Comparison of ENCODE assay signal across 8 cellular contexts in the genomic region with DNA sequence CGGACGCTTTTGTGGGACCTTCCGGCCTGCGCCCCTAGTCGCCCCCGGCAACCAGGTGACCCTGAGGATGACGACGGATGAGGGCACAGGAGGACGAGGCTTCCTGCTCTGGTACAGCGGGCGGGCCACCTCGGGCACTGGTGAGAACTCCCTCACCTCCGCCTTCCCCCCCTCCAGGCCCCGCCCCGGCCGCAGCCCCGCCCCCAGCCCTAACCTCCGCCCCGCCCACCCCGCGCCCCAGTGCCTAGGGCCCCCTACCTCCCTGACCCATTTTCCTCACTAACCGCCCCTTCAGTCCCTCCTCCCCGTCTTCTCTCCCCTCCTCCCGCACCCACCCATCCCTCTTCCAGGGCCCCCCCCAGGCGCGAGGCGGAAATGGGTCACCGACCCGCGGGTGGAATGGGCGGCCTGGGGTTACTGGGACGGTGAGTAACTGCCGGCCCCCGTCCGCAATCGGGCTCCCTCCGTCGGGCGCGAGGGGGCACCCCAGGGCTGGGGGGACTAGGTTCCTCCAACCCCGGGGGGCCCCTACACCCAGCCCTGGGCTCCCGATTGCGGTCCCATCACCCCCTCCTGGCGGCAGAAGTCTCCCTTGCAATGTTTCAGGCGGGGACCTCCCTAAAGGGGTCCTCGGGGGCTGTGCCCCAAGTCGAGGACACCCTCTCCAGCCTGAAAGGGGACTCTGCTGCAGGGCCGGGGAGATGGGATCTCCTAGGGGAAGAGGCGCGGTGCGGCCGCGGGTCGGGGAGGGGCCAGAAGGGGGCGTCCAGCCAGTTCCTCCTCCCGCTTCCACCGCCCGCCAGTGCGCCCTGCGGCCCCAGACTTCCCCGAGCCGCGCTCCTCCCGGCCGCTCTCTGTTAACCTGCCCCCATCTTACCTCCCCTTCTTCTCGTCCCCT. TPM values are rescaled to one million over a fixed set of nuclear protein-coding genes. Genes with fewer than 3 reads are reported as not detected.
DNase-seq lines count a peak whose midpoint lies in the region; ATAC-seq and TF ChIP-seq lines count a peak whose summit lies in the region.

No MANE protein-coding gene starts in this region.

- WGBS in gastroesophageal sphincter (ENCODE audit: low coverage in 1 of 2), 2 donors: 0% methylated on average over 7 of the region's 66 CpGs; no CpG with 5 or more reads in 1 of the 2 donors

- peak overlapping the region; percentile 33 for H3K27ac ChIP-seq in 22Rv1
- peak overlapping the region; percentile 22 for H3K27ac ChIP-seq in RWPE2 (ENCODE audit: poor library complexity, severe bottlenecking)
- peak overlapping the region; percentile 39 to 87 (median 83) for H3K27ac ChIP-seq in gastroesophageal sphincter
- H3K27ac ChIP-seq in osteoblast (ENCODE audit: low read depth, low read length): peak overlapping the region; percentile 73
- peak overlapping the region; percentile 69 for H3K27ac ChIP-seq in upper lobe of right lung

- TF ChIP-seq EP300 in gastroesophageal sphincter (IDR thresholded peaks at IDR 0.05): no peak

- peak; percentile 36 to 39 for TF ChIP-seq POLR2A in gastroesophageal sphincter (IDR thresholded peaks at IDR 0.05)

- no peaks in the 10 kb centered on the region for H3K4me1 ChIP-seq in RWPE2 (ENCODE audit: insufficient read depth, poor library complexity, severe bottlenecking)
- H3K4me1 ChIP-seq in gastroesophageal sphincter: peaks cover 0 to 43% (median 14%) of the 10 kb centered on the region in 3 donors
- H3K4me1 ChIP-seq in osteoblast (ENCODE audit: insufficient read depth, low read length): peaks cover 30% of the 10 kb centered on the region
- H3K4me1 ChIP-seq in upper lobe of right lung: peaks cover 18% of the 10 kb centered on the region

- in situ Hi-C loops in GM13976 (cut with MboI; ENCODE audit: low sequenced_read_pairs, unreplicated experiment): no loop called here

- peak; percentile 64 for TF ChIP-seq CTCF in 22Rv1 (IDR thresholded peaks at IDR 0.05)
- TF ChIP-seq CTCF in GM13976 (IDR thresholded peaks at IDR 0.05; ENCODE audit: borderline replicate concordance, control extremely low read depth, extremely low read depth, insufficient read depth, missing control alignments): peak; percentile 40
- peak; percentile 77 for TF ChIP-seq CTCF in RWPE2 (IDR thresholded peaks at IDR 0.05; ENCODE audit: poor library complexity, severe bottlenecking)
- peak in 3 of 4 experiments; percentile 39 to 70 (median 50) for TF ChIP-seq CTCF in gastroesophageal sphincter (IDR thresholded peaks at IDR 0.05)
- peak; percentile 32 for TF ChIP-seq CTCF in osteoblast (IDR thresholded peaks at IDR 0.05; ENCODE audit: extremely low read depth, low read depth, low read length)
- TF ChIP-seq CTCF in upper lobe of right lung (IDR thresholded peaks at IDR 0.05): peak; percentile 48

- DNase-seq in GM13976 (ENCODE audit: low spot score): peak; percentile 94
- DNase-seq in HT-29 (ENCODE audit: low spot score): peak; percentile 69
- peak; percentile 81 for DNase-seq in RWPE2 (ENCODE audit: low spot score)
- peak; percentile 79 for DNase-seq in activated gamma-delta T cell treated with Interleukin-2 at 50 U/mL for 16 hours
- DNase-seq in osteoblast (ENCODE audit: insufficient read length, low spot score, missing footprints): peak; percentile 97
- DNase-seq in upper lobe of right lung: peak; percentile 90

- H3K9me3 ChIP-seq in RWPE2 (ENCODE audit: severe bottlenecking) (no peaks in the 10 kb centered on the region), gastroesophageal sphincter (no peaks in the 10 kb centered on the region), osteoblast (ENCODE audit: low read depth, low read length) (no peaks in the 10 kb centered on the region), upper lobe of right lung (no peaks in the 10 kb centered on the region)

- H2AFZ ChIP-seq in osteoblast (ENCODE audit: low read length): peak overlapping the region; percentile 74

- peaks cover 5% of the 10 kb centered on the region for H4K20me1 ChIP-seq in osteoblast (ENCODE audit: insufficient read depth, low read length)

- H3K4me3 ChIP-seq in RWPE2 (ENCODE audit: severe bottlenecking): peak overlapping the region; percentile 52
- peak overlapping the region; percentile 54 to 65 for H3K4me3 ChIP-seq in gastroesophageal sphincter
- peak overlapping the region; percentile 86 for H3K4me3 ChIP-seq in osteoblast (ENCODE audit: insufficient read depth, low read length)
- peak overlapping the region; percentile 71 for H3K4me3 ChIP-seq in upper lobe of right lung

- peaks cover 11% of the 10 kb centered on the region for H3K79me2 ChIP-seq in osteoblast (ENCODE audit: insufficient read depth, low read length)

- intact Hi-C loops in upper lobe of right lung (cut with DNase I): no loop called here

- H3K36me3 ChIP-seq in RWPE2 (ENCODE audit: low read depth) (no peaks in the 10 kb centered on the region), gastroesophageal sphincter (no peaks in the 10 kb centered on the region), osteoblast (ENCODE audit: insufficient read depth, low read length) (peaks cover 27% of the 10 kb centered on the region), upper lobe of right lung (no peaks in the 10 kb centered on the region)

- peak; percentile 76 for ATAC-seq in RWPE2 (ENCODE audit: low read depth)
- ATAC-seq in gastroesophageal sphincter: peak; percentile 84
- peak; percentile 82 for ATAC-seq in upper lobe of right lung

- peak overlapping the region; percentile 96 for H3K4me2 ChIP-seq in osteoblast (ENCODE audit: insufficient read depth, low read length)

- H3K27me3 ChIP-seq in RWPE2 (ENCODE audit: insufficient read depth, poor library complexity, severe bottlenecking): no peaks in the 10 kb centered on the region
- no peaks in the 10 kb centered on the region for H3K27me3 ChIP-seq in gastroesophageal sphincter
- H3K27me3 ChIP-seq in osteoblast (ENCODE audit: insufficient read depth, low read length): no peaks in the 10 kb centered on the region
- no peaks in the 10 kb centered on the region for H3K27me3 ChIP-seq in upper lobe of right lung

RNA-seq across cellular contexts. Expression of a gene that starts 2.2 kb away (rescaled TPM):
- total RNA-seq in HT-29 (2014; rRNA removed; shearing (Covaris generic)): 4.7 and 5.2 TPM in 2 replicates
- total RNA-seq in gastroesophageal sphincter (10 to 100 TPM in 3 of 4 donors, 1 to 10 TPM in 1; 6.8 to 42.5 (median 16.6) TPM), osteoblast (231 and 259 TPM in 2 replicates), upper lobe of right lung (57.2 TPM)

RNA-seq across cellular contexts. Expression of a gene that starts 8.0 kb away (rescaled TPM):
- 16.4 and 18.4 TPM in 2 replicates for total RNA-seq in HT-29 (2014; rRNA removed; shearing (Covaris generic))
- total RNA-seq in gastroesophageal sphincter (10 to 100 TPM in 3 of 4 donors, 1 to 10 TPM in 1; 6.2 to 13.4 (median 11.6) TPM), osteoblast (5.1 and 7.1 TPM in 2 replicates), upper lobe of right lung (14.7 TPM)

RNA-seq across cellular contexts. Expression of a gene that starts 18.2 kb away (rescaled TPM):
- 0.29 and 0.36 TPM in 2 replicates for total RNA-seq in HT-29 (2014; rRNA removed; shearing (Covaris generic))
- total RNA-seq in gastroesophageal sphincter: 1 to 10 TPM in 2 of 4 donors, not detected in 2; 1.8 to 1.9 TPM
- total RNA-seq in osteoblast: under 0.01 and 0.36 TPM in 2 replicates
- 1.4 TPM for total RNA-seq in upper lobe of right lung

RNA-seq across cellular contexts. Expression of a gene that starts 18.4 kb away (rescaled TPM):
- total RNA-seq in HT-29 (2014; rRNA removed; shearing (Covaris generic)): 58.1 and 72.9 TPM in 2 replicates
- total RNA-seq in gastroesophageal sphincter (10 to 100 TPM; 16.1 to 53.2 (median 50.0) TPM), osteoblast (14.5 and 18.0 TPM in 2 replicates), upper lobe of right lung (88.0 TPM)

RNA-seq across cellular contexts. Expression of a gene that starts 30.6 kb away (rescaled TPM):
- total RNA-seq in HT-29 (2014; rRNA removed; shearing (Covaris generic)): 0.63 and 1.5 TPM in 2 replicates
- total RNA-seq in gastroesophageal sphincter (1 to 10 TPM in 1 of 4 donors, not detected in 3; 5.6 TPM), osteoblast (not detected in 2 replicates), upper lobe of right lung (6.4 TPM)

Comparison
In these comparisons a context has a peak if more than half of its experiments do, and no peak if none do; other contexts are left out.
1. Peak in every context shown above with its lines: DNase-seq, ATAC-seq, H3K4me3 ChIP-seq and H3K27ac ChIP-seq.
2. H3K27ac ChIP-seq: peak in every context shown above with its lines; median percentile 83 in gastroesophageal sphincter; 73 in osteoblast; 69 in upper lobe of right lung; 33 in 22Rv1; 22 in RWPE2.